21 cellular contexts compared by ENCODE assay signal in genomic region chr11:121544956-121545355, GRCh38.
DNase-seq lines count a peak whose midpoint lies in the region; ATAC-seq and TF ChIP-seq lines count a peak whose summit lies in the region.
"Had no signal": no experiment of that assay in that cellular context is flagged by ENCODE, and none has a peak within 500 bp of the region (broad histone marks: within the 10 kb centered on the region; RNA-seq: fewer than 3 reads in every experiment).

No MANE protein-coding gene starts in this region.

- TF ChIP-seq CTCF in natural killer cell (IDR thresholded peaks at IDR 0.05): no peak

- CTCF ChIA-PET in activated CD4-positive, alpha-beta T cell treated with anti-CD3 and anti-CD28 coated beads, Interleukin-2, amount 10 ng/mL, durations not matched to agents 7 days and 5 days (lab: Charles Lee): interaction anchor here (1.5 kb wide), 1 partner anchor 10 kb away, joined by 6 read pairs; no protein-coding TSS in a partner anchor

- POLR2A ChIA-PET in activated CD4-positive, alpha-beta T cell treated with anti-CD3 and anti-CD28 coated beads, Interleukin-2, amount 10 ng/mL, durations not matched to agents 7 days and 5 days (lab: Charles Lee): no interaction called here

- peak; percentile 53 for ATAC-seq in activated T-helper 17 cell treated with anti-CD3 and anti-CD28 coated beads, Interleukin-2, amount 50 U/mL, for 72 hours (replicated peaks)
- peak; percentile 67 to 90 (median 81) for ATAC-seq in natural killer cell
- ATAC-seq: psoas muscle had no signal

- peaks cover 3% of the 10 kb centered on the region for H3K9me3 Mint-ChIP-seq in activated CD4-positive, alpha-beta T cell treated with anti-CD3 and anti-CD28 coated beads, Interleukin-2, amount 10 ng/mL, durations not matched to agents 7 days and 5 days
- H3K9me3 Mint-ChIP-seq in activated T-helper 17 cell treated with anti-CD3 and anti-CD28 coated beads, Interleukin-2, amount 50 U/mL, for 72 hours: no peaks in the 10 kb centered on the region
- no peaks in the 10 kb centered on the region for H3K9me3 Mint-ChIP-seq in natural killer cell
- no peaks in the 10 kb centered on the region for H3K9me3 Mint-ChIP-seq in T-helper 2 cell treated with Interferon-gamma antibody and Interleukin-4, amounts not matched to agents 5 μg/mL and 100 μg/mL, for 36 hours
- H3K9me3 Mint-ChIP-seq: activated T-helper 2 cell treated with anti-CD3 and anti-CD28 coated beads, Interferon-gamma antibody, Interleukin-2, Interleukin-4, amounts not matched to agents 10 μg/mL and 5 μg/mL and 100 μg/mL, durations not matched to agents 14 hours and 24 hours and 36 hours had no signal

- no peak overlapping the region for H3K4me3 ChIP-seq in Jurkat, Clone E6-1 (ENCODE audit: low read length)
- H3K4me3 ChIP-seq: coronary artery, PC-9, psoas muscle, SJCRH30, tibial artery had no signal

- H3K27ac Mint-ChIP-seq in activated CD4-positive, alpha-beta T cell treated with anti-CD3 and anti-CD28 coated beads, Interleukin-2, amount 10 ng/mL, durations not matched to agents 7 days and 5 days: peak overlapping the region; percentile 58
- H3K27ac Mint-ChIP-seq in activated T-helper 17 cell treated with anti-CD3 and anti-CD28 coated beads, Interleukin-2, amount 50 U/mL, for 72 hours: peak overlapping the region; percentile 18
- H3K27ac Mint-ChIP-seq in natural killer cell: peak overlapping the region; percentile 29 to 30
- no peak overlapping the region for H3K27ac Mint-ChIP-seq in T-helper 2 cell treated with Interferon-gamma antibody and Interleukin-4, amounts not matched to agents 5 μg/mL and 100 μg/mL, for 36 hours
- H3K27ac Mint-ChIP-seq: activated T-helper 2 cell treated with anti-CD3 and anti-CD28 coated beads, Interferon-gamma antibody, Interleukin-2, Interleukin-4, amounts not matched to agents 10 μg/mL and 5 μg/mL and 100 μg/mL, durations not matched to agents 14 hours and 24 hours and 36 hours had no signal

- H3K27me3 Mint-ChIP-seq in activated CD4-positive, alpha-beta T cell treated with anti-CD3 and anti-CD28 coated beads, Interleukin-2, amount 10 ng/mL, durations not matched to agents 7 days and 5 days: no peaks in the 10 kb centered on the region
- H3K27me3 Mint-ChIP-seq in activated T-helper 17 cell treated with anti-CD3 and anti-CD28 coated beads, Interleukin-2, amount 50 U/mL, for 72 hours: no peaks in the 10 kb centered on the region
- no peaks in the 10 kb centered on the region for H3K27me3 Mint-ChIP-seq in natural killer cell (ENCODE audit: low read depth in 2 of 2)
- H3K27me3 Mint-ChIP-seq in T-helper 2 cell treated with Interferon-gamma antibody and Interleukin-4, amounts not matched to agents 5 μg/mL and 100 μg/mL, for 36 hours (ENCODE audit: low read depth): no peaks in the 10 kb centered on the region

- DNase-seq in activated CD4-positive, alpha-beta T cell treated with anti-CD3 and anti-CD28 coated beads, Interleukin-2, amount 10 ng/mL, durations not matched to agents 7 days and 5 days: peak; percentile 39
- no peak for DNase-seq in activated CD4-positive, alpha-beta T cell treated with anti-CD3 and anti-CD28 coated beads, Interleukin-2, amount 50 U/mL, for 1 hour
- DNase-seq in Jurkat, Clone E6-1 (ENCODE audit: low read depth, low spot score): peak; percentile 72
- DNase-seq in natural killer cell (no peak), HK-2 (ENCODE audit: unreplicated experiment) (no peak), D341Med (ENCODE audit: low spot score) (no peak)
- no peak for DNase-seq in T-helper 2 cell treated with Interferon-gamma antibody and Interleukin-4, amounts not matched to agents 5 μg/mL and 100 μg/mL, for 36 hours (ENCODE audit: low spot score)
- DNase-seq: activated CD4-positive, CD25-positive, alpha-beta regulatory T cell; C1 segment of cervical spinal cord; hippocampal formation; mesendoderm; MM.1S; NCI-H1694; NCI-H82; PC-9; psoas muscle; SJCRH30; tibial artery had no signal

- H3K4me1 Mint-ChIP-seq in activated CD4-positive, alpha-beta T cell treated with anti-CD3 and anti-CD28 coated beads, Interleukin-2, amount 10 ng/mL, durations not matched to agents 7 days and 5 days: peaks cover 49% of the 10 kb centered on the region
- H3K4me1 Mint-ChIP-seq in activated T-helper 17 cell treated with anti-CD3 and anti-CD28 coated beads, Interleukin-2, amount 50 U/mL, for 72 hours: peaks cover 33% of the 10 kb centered on the region
- H3K4me1 Mint-ChIP-seq in natural killer cell: peaks cover 51 to 53% of the 10 kb centered on the region in 2 donors
- H3K4me1 Mint-ChIP-seq in T-helper 2 cell treated with Interferon-gamma antibody and Interleukin-4, amounts not matched to agents 5 μg/mL and 100 μg/mL, for 36 hours (ENCODE audit: low read depth): peaks cover 24% of the 10 kb centered on the region

- H3K36me3 Mint-ChIP-seq in activated CD4-positive, alpha-beta T cell treated with anti-CD3 and anti-CD28 coated beads, Interleukin-2, amount 10 ng/mL, durations not matched to agents 7 days and 5 days (ENCODE audit: low read depth): peaks cover 86% of the 10 kb centered on the region
- peaks cover 92% of the 10 kb centered on the region for H3K36me3 Mint-ChIP-seq in activated T-helper 17 cell treated with anti-CD3 and anti-CD28 coated beads, Interleukin-2, amount 50 U/mL, for 72 hours (ENCODE audit: low read depth)
- peaks cover 29% of the 10 kb centered on the region for H3K36me3 Mint-ChIP-seq in natural killer cell
- peaks cover 56% of the 10 kb centered on the region for H3K36me3 Mint-ChIP-seq in T-helper 2 cell treated with Interferon-gamma antibody and Interleukin-4, amounts not matched to agents 5 μg/mL and 100 μg/mL, for 36 hours (ENCODE audit: low read depth)

- no peak overlapping the region for H3K4me3 Mint-ChIP-seq in activated CD4-positive, alpha-beta T cell treated with anti-CD3 and anti-CD28 coated beads, Interleukin-2, amount 10 ng/mL, durations not matched to agents 7 days and 5 days
- peak overlapping the region; percentile 0 for H3K4me3 Mint-ChIP-seq in activated T-helper 17 cell treated with anti-CD3 and anti-CD28 coated beads, Interleukin-2, amount 50 U/mL, for 72 hours
- H3K4me3 Mint-ChIP-seq in natural killer cell: peak overlapping the region; percentile 75
- no peak overlapping the region for H3K4me3 Mint-ChIP-seq in T-helper 2 cell treated with Interferon-gamma antibody and Interleukin-4, amounts not matched to agents 5 μg/mL and 100 μg/mL, for 36 hours

- intact Hi-C loops in natural killer cell (cut with micrococcal nuclease): no loop called here

Comparison
In these comparisons a context has a peak if more than half of its experiments do, and no peak if none do; other contexts are left out.
1. DNase-seq: peak in activated CD4-positive, alpha-beta T cell treated with anti-CD3 and anti-CD28 coated beads, Interleukin-2, amount 10 ng/mL, durations not matched to agents 7 days and 5 days (single experiment) and Jurkat, Clone E6-1 (single experiment); none in activated CD4-positive, alpha-beta T cell treated with anti-CD3 and anti-CD28 coated beads, Interleukin-2, amount 50 U/mL, for 1 hour (single experiment), natural killer cell (single experiment), HK-2 (single experiment), T-helper 2 cell treated with Interferon-gamma antibody and Interleukin-4, amounts not matched to agents 5 μg/mL and 100 μg/mL, for 36 hours (single experiment) and D341Med (single experiment).
2. H3K4me3 Mint-ChIP-seq: peak in activated T-helper 17 cell treated with anti-CD3 and anti-CD28 coated beads, Interleukin-2, amount 50 U/mL, for 72 hours (single experiment) and natural killer cell (single experiment); none in activated CD4-positive, alpha-beta T cell treated with anti-CD3 and anti-CD28 coated beads, Interleukin-2, amount 10 ng/mL, durations not matched to agents 7 days and 5 days (single experiment) and T-helper 2 cell treated with Interferon-gamma antibody and Interleukin-4, amounts not matched to agents 5 μg/mL and 100 μg/mL, for 36 hours (single experiment).